ENCODE assay signal across 12 cellular contexts in genomic region chr10:86979977-86980448, GRCh38. TPM values are rescaled to one million over a fixed set of nuclear protein-coding genes. Genes with fewer than 3 reads are reported as not detected.
DNase-seq lines count a peak whose midpoint lies in the region; TF ChIP-seq lines count a peak whose summit lies in the region.
"Had no signal": no experiment of that assay in that cellular context is flagged by ENCODE, and none has a peak within 500 bp of the region (broad histone marks: within the 10 kb centered on the region; RNA-seq: fewer than 3 reads in every experiment).

No MANE protein-coding gene starts in this region.

- peak; percentile 39 for DNase-seq in AG10803 (ENCODE audit: low read depth)
- DNase-seq in fibroblast of gingiva (ENCODE audit: low read depth), result peak; percentile 78
- peak; percentile 26 to 55 (median 41) for DNase-seq in ovary
- no peak for DNase-seq in cerebellar nuclear complex (lab: John Stamatoyannopoulos, UW)
- no peak for DNase-seq in OCI-LY7 (ENCODE audit: low spot score)
- no peak for DNase-seq in T-helper 9 cell
- DNase-seq: activated CD4-positive, alpha-beta T cell treated with anti-CD3 and anti-CD28 coated beads, Interleukin-2, amount 10 ng/mL, durations not matched to agents 24 days and 14 days; mesendoderm; NCI-H345 had no signal

- no peak overlapping the region for H2AFZ ChIP-seq in OCI-LY7 (ENCODE audit: low read length)

- H3K4me2 ChIP-seq in OCI-LY7 (ENCODE audit: low read length), result no peak overlapping the region

- H4K20me1 ChIP-seq in OCI-LY7 (ENCODE audit: insufficient read depth, low read length), result no peaks in the 10 kb centered on the region

- 3 to 7% (median 3%) methylated on average over 3 of the region's 3 CpGs for WGBS in ovary, 3 donors

- no peaks in the 10 kb centered on the region for H3K9me2 ChIP-seq in OCI-LY7 (ENCODE audit: insufficient read depth, low read length)

- H3K27ac ChIP-seq in ovary (peak overlapping the region in 1 of 2 donors; percentile 50), OCI-LY7 (ENCODE audit: low read depth, low read length, poor library complexity, severe bottlenecking) (no peak overlapping the region)

- no peak for TF ChIP-seq CTCF in AG10803 (conservative IDR thresholded peaks at IDR 0.05; ENCODE audit: low read length)
- no peak for TF ChIP-seq CTCF in ovary (IDR thresholded peaks at IDR 0.05)
- no peak for TF ChIP-seq CTCF in OCI-LY7 (conservative IDR thresholded peaks at IDR 0.05; ENCODE audit: low read length)

- POLR2A ChIA-PET in OCI-LY7 (lab: Charles Lee), result no interaction called here

- TF ChIP-seq EP300 in ovary (IDR thresholded peaks at IDR 0.05), result no peak

- H3K36me3 ChIP-seq in ovary, result no peaks in the 10 kb centered on the region
- H3K36me3 ChIP-seq in OCI-LY7 (ENCODE audit: insufficient read depth, low read length), result no peaks in the 10 kb centered on the region

- H3K9me3 ChIP-seq in ovary, result no peaks in the 10 kb centered on the region
- no peaks in the 10 kb centered on the region for H3K9me3 ChIP-seq in OCI-LY7 (ENCODE audit: low read length)

- intact Hi-C loops in ovary (cut with DNase I), result no loop called here
- intact Hi-C loops in OCI-LY7 (cut with micrococcal nuclease; ENCODE audit: unreplicated experiment), result no loop called here

- peaks cover 14% of the 10 kb centered on the region for H3K4me1 ChIP-seq in ovary (ENCODE audit: insufficient read depth)
- no peaks in the 10 kb centered on the region for H3K4me1 ChIP-seq in OCI-LY7 (ENCODE audit: insufficient read depth, low read length, poor library complexity, severe bottlenecking)

- no peaks in the 10 kb centered on the region for H3K27me3 ChIP-seq in ovary

- no TSS peak for BruUV-seq in OCI-LY7 (replicated peaks; lab: Mats Ljungman, UMichigan)

- CTCF ChIA-PET in OCI-LY7 (lab: Charles Lee; ENCODE audit: unreplicated experiment), result no interaction called here

- no peaks in the 10 kb centered on the region for H3K79me2 ChIP-seq in OCI-LY7 (ENCODE audit: insufficient read depth, low read depth, low read length)

- H3K4me3 ChIP-seq in AG10803 (ENCODE audit: low read length) (no peak overlapping the region), ovary (no peak overlapping the region), OCI-LY7 (ENCODE audit: low read depth, low read length, poor library complexity, severe bottlenecking) (no peak overlapping the region)

- TF ChIP-seq POLR2A in ovary (IDR thresholded peaks at IDR 0.05), result no peak

RNA-seq across cellular contexts. Expression of gene ADIRF, which starts 11.7 kb away (rescaled TPM):
- 100 to 1,000 TPM; 154 to 451 (median 231) TPM for total RNA-seq in ovary
- 100 to 1,000 TPM in 1 of 2 donors, 10 to 100 TPM in 1; 57.4 to 528 TPM for polyA plus RNA-seq in ovary
- not detected in 2 replicates for total RNA-seq in OCI-LY7 (2014; rRNA removed; shearing (Covaris generic))
- total RNA-seq in OCI-LY7 (2022), result not detected in 2 replicates
- total RNA-seq: activated CD4-positive, alpha-beta T cell treated with anti-CD3 and anti-CD28 coated beads, Interleukin-2, amount 10 ng/mL, durations not matched to agents 24 days and 14 days; activated naive CD4-positive, alpha-beta T cell treated with anti-CD3 and anti-CD28 coated beads, Interleukin-2, amount 50 U/mL, for 72 hours had no signal

RNA-seq across cellular contexts. Expression of gene SNCG, which starts 21.6 kb away (rescaled TPM):
- total RNA-seq in ovary (10 to 100 TPM; 15.4 to 76.1 (median 43.6) TPM), OCI-LY7 (2022) (not detected in 2 replicates)
- polyA plus RNA-seq in ovary, result 10 to 100 TPM; 13.7 to 41.9 TPM
- total RNA-seq in OCI-LY7 (2014; rRNA removed; shearing (Covaris generic)), result not detected in 2 replicates

RNA-seq across cellular contexts. Expression of gene MMRN2, which starts 22.6 kb away (rescaled TPM):
- total RNA-seq in ovary, result 10 to 100 TPM; 11.3 to 44.6 (median 18.5) TPM
- 10 to 100 TPM; 21.2 to 29.9 TPM for polyA plus RNA-seq in ovary
- not detected in 2 replicates for total RNA-seq in OCI-LY7 (2014; rRNA removed; shearing (Covaris generic))
- total RNA-seq in OCI-LY7 (2022), result not detected in 2 replicates
- total RNA-seq: activated CD4-positive, alpha-beta T cell treated with anti-CD3 and anti-CD28 coated beads, Interleukin-2, amount 10 ng/mL, durations not matched to agents 24 days and 14 days; activated naive CD4-positive, alpha-beta T cell treated with anti-CD3 and anti-CD28 coated beads, Interleukin-2, amount 50 U/mL, for 72 hours had no signal

RNA-seq across cellular contexts. Expression of gene FAM25A, which starts 40.1 kb away (rescaled TPM):
- total RNA-seq in ovary (not detected), OCI-LY7 (2022) (not detected in 2 replicates)
- polyA plus RNA-seq in ovary, result not detected
- not detected in 2 replicates for total RNA-seq in OCI-LY7 (2014; rRNA removed; shearing (Covaris generic))
- total RNA-seq: activated CD4-positive, alpha-beta T cell treated with anti-CD3 and anti-CD28 coated beads, Interleukin-2, amount 10 ng/mL, durations not matched to agents 24 days and 14 days; activated naive CD4-positive, alpha-beta T cell treated with anti-CD3 and anti-CD28 coated beads, Interleukin-2, amount 50 U/mL, for 72 hours; endothelial cell of umbilical vein had no signal
- polyA plus RNA-seq: AG04450, endothelial cell of umbilical vein had no signal

Comparison
In these comparisons a context has a peak if more than half of its experiments do, and no peak if none do; other contexts are left out.
1. DNase-seq: peak in AG10803 (single experiment), fibroblast of gingiva (single experiment) and ovary (5 of 5); none in cerebellar nuclear complex (0 of 2), OCI-LY7 (single experiment) and T-helper 9 cell (single experiment).
2. RNA of gene ADIRF, which starts 11.7 kb away (total RNA-seq): 154 to 451 TPM in ovary; not detected in OCI-LY7; every median in the first group is over 100 times any median in the second.
3. RNA of gene SNCG, which starts 21.6 kb away (total RNA-seq): 15.4 to 76.1 TPM in ovary; not detected in OCI-LY7; every median in the first group is over 10 times any median in the second.
4. RNA of gene MMRN2, which starts 22.6 kb away (total RNA-seq): 11.3 to 44.6 TPM in ovary; not detected in OCI-LY7; every median in the first group is over 10 times any median in the second.